ENCODE assay signal across 10 cellular contexts in the genomic region with DNA sequence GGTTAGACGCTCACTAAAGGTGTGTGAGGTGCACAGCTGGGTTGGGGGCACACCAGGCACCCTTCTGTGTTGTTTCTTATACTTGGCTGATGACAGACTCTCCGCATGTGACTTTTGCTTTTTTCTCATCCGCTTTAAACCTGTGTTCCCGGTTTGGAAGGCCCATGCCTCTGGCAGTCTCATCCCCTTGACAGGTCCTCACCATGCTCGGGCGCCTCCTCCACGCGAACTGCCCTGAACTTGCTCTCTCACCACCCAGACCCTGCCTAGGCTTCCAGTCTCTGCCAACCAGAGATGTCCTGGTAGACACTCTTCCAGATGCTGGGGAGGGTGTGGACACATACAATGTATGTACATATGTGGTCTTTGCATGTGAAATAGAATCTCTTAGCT.
A peak's percentile ranks its signal among the peaks of the same experiment; 100 is the strongest.
DNase-seq lines count a peak whose midpoint lies in the region; ATAC-seq, FAIRE-seq and TF ChIP-seq lines count a peak whose summit lies in the region.
"Had no signal": no experiment of that assay in that cellular context is flagged by ENCODE, and none has a peak within 500 bp of the region (broad histone marks: within the 10 kb centered on the region; RNA-seq: fewer than 3 reads in every experiment).

No MANE protein-coding gene starts in this region.

- no peaks in the 10 kb centered on the region for H4K20me1 ChIP-seq in Loucy (ENCODE audit: insufficient read depth, low read length, poor library complexity, severe bottlenecking)

- peak overlapping the region in 1 of 2 donors; percentile 14 for H3K4me3 ChIP-seq in CD4-positive, alpha-beta memory T cell (ENCODE audit: low read length in 2 of 2)
- H3K4me3 ChIP-seq in Loucy (ENCODE audit: low read length, poor library complexity, severe bottlenecking), result no peak overlapping the region
- H3K4me3 ChIP-seq: lung had no signal

- H3K27me3 Mint-ChIP-seq in CD4-positive, alpha-beta memory T cell, result no peaks in the 10 kb centered on the region
- no peaks in the 10 kb centered on the region for H3K27me3 Mint-ChIP-seq in activated naive CD8-positive, alpha-beta T cell treated with anti-CD3 and anti-CD28 coated beads, Interleukin-2, amount 50 U/mL, for 24 hours
- H3K27me3 Mint-ChIP-seq in natural killer cell treated with Interleukin-12 subunit alpha and Interleukin-12 subunit beta and Interleukin-15 and Interleukin-18, amount 100 ng/mL, for 72 hours, result no peaks in the 10 kb centered on the region

- peak overlapping the region; percentile 80 for H3K9ac ChIP-seq in Loucy (ENCODE audit: low read depth, low read length, poor library complexity, severe bottlenecking)

- H3K27ac Mint-ChIP-seq in CD4-positive, alpha-beta memory T cell, result peak overlapping the region; percentile 91 to 98 (median 94)
- H3K27ac Mint-ChIP-seq in activated naive CD8-positive, alpha-beta T cell treated with anti-CD3 and anti-CD28 coated beads, Interleukin-2, amount 50 U/mL, for 24 hours, result peak overlapping the region; percentile 66
- H3K27ac Mint-ChIP-seq in natural killer cell treated with Interleukin-12 subunit alpha and Interleukin-12 subunit beta and Interleukin-15 and Interleukin-18, amount 100 ng/mL, for 72 hours, result peak overlapping the region; percentile 84 to 94

- H3K4me2 ChIP-seq in Loucy (ENCODE audit: low read depth, low read length, poor library complexity, severe bottlenecking), result no peak overlapping the region

- no peak for TF ChIP-seq CTCF in Loucy (conservative IDR thresholded peaks at IDR 0.05; ENCODE audit: low read length)

- H3K27me3 ChIP-seq in CD4-positive, alpha-beta memory T cell (ENCODE audit: insufficient read depth, low read length), result no peaks in the 10 kb centered on the region
- H3K27me3 ChIP-seq in Loucy (ENCODE audit: insufficient read depth, low read length, poor library complexity, severe bottlenecking), result no peaks in the 10 kb centered on the region

- H3K27ac ChIP-seq in CD4-positive, alpha-beta memory T cell (ENCODE audit: low read depth, low read length), result peak overlapping the region; percentile 68

- DNase-seq in CD4-positive, alpha-beta memory T cell, result no peak
- DNase-seq in activated naive CD8-positive, alpha-beta T cell treated with anti-CD3 and anti-CD28 coated beads, Interleukin-2, amount 50 U/mL, for 24 hours, result no peak
- no peak for DNase-seq in natural killer cell treated with Interleukin-12 subunit alpha and Interleukin-12 subunit beta and Interleukin-15 and Interleukin-18, amount 100 ng/mL, for 72 hours (ENCODE audit: low spot score)
- DNase-seq in GM12892 (ENCODE audit: insufficient read length), result no peak
- DNase-seq: DMS53, NCI-H1436 treated with DMSO at 0.1 percent for 48 hours had no signal

- no peak overlapping the region for H2AFZ ChIP-seq in Loucy (ENCODE audit: low read length)

- H3K36me3 ChIP-seq in CD4-positive, alpha-beta memory T cell (ENCODE audit: insufficient read depth, low read length), result no peaks in the 10 kb centered on the region
- H3K36me3 ChIP-seq in Loucy (ENCODE audit: insufficient read depth, low read length), result no peaks in the 10 kb centered on the region

- H3K9me2 ChIP-seq in Loucy (replicated peaks; ENCODE audit: low read depth, low read length), result no peaks in the 10 kb centered on the region

- CTCF ChIA-PET in CD4-positive, alpha-beta memory T cell (lab: Charles Lee; ENCODE audit: partially characterized antibody), result interaction anchor here (11.7 kb wide), 1 partner anchor 17 kb away, joined by 545 read pairs; no protein-coding TSS in a partner anchor

- peak overlapping the region; percentile 1 to 83 (median 74) for H3K4me3 Mint-ChIP-seq in CD4-positive, alpha-beta memory T cell
- no peak overlapping the region for H3K4me3 Mint-ChIP-seq in activated naive CD8-positive, alpha-beta T cell treated with anti-CD3 and anti-CD28 coated beads, Interleukin-2, amount 50 U/mL, for 24 hours
- H3K4me3 Mint-ChIP-seq in natural killer cell treated with Interleukin-12 subunit alpha and Interleukin-12 subunit beta and Interleukin-15 and Interleukin-18, amount 100 ng/mL, for 72 hours, result peak overlapping the region; percentile 26

- FAIRE-seq in GM12892 (lab: Jason Lieb, UNC), result no peak

- H3F3A ChIP-seq in Loucy (ENCODE audit: low read depth), result peaks cover 7% of the 10 kb centered on the region

- intact Hi-C loops in CD4-positive, alpha-beta memory T cell (cut with micrococcal nuclease), result no loop called here

- TF ChIP-seq POLR2A in GM12892 (IDR thresholded peaks at IDR 0.05; ENCODE audit: low read depth, low read length), result no peak

- peaks cover 68 to 95% (median 83%) of the 10 kb centered on the region in 4 donors for H3K4me1 Mint-ChIP-seq in CD4-positive, alpha-beta memory T cell
- peaks cover 80% of the 10 kb centered on the region for H3K4me1 Mint-ChIP-seq in activated naive CD8-positive, alpha-beta T cell treated with anti-CD3 and anti-CD28 coated beads, Interleukin-2, amount 50 U/mL, for 24 hours
- peaks cover 57 to 71% of the 10 kb centered on the region in 2 donors for H3K4me1 Mint-ChIP-seq in natural killer cell treated with Interleukin-12 subunit alpha and Interleukin-12 subunit beta and Interleukin-15 and Interleukin-18, amount 100 ng/mL, for 72 hours (ENCODE audit: low read depth in 2 of 2)

- peaks cover 97% of the 10 kb centered on the region for H3K4me1 ChIP-seq in CD4-positive, alpha-beta memory T cell (ENCODE audit: insufficient read depth, low read length)
- H3K4me1 ChIP-seq in Loucy (ENCODE audit: insufficient read depth, low read length, poor library complexity, severe bottlenecking), result peaks cover 70% of the 10 kb centered on the region

- H3K79me2 ChIP-seq in Loucy (ENCODE audit: insufficient read depth, low read length), result peaks cover 88% of the 10 kb centered on the region

- no peaks in the 10 kb centered on the region for H3K9me3 ChIP-seq in CD4-positive, alpha-beta memory T cell (ENCODE audit: control insufficient read depth in 1 of 2, low read length in 2 of 2)
- no peaks in the 10 kb centered on the region for H3K9me3 ChIP-seq in Loucy (ENCODE audit: insufficient read depth, low read depth, low read length)

- peaks cover 0 to 3% of the 10 kb centered on the region in 2 donors for H3K36me3 Mint-ChIP-seq in CD4-positive, alpha-beta memory T cell
- peaks cover 1% of the 10 kb centered on the region for H3K36me3 Mint-ChIP-seq in activated naive CD8-positive, alpha-beta T cell treated with anti-CD3 and anti-CD28 coated beads, Interleukin-2, amount 50 U/mL, for 24 hours (ENCODE audit: low read depth)
- no peaks in the 10 kb centered on the region for H3K36me3 Mint-ChIP-seq in natural killer cell treated with Interleukin-12 subunit alpha and Interleukin-12 subunit beta and Interleukin-15 and Interleukin-18, amount 100 ng/mL, for 72 hours

- POLR2A ChIA-PET in CD4-positive, alpha-beta memory T cell (lab: Charles Lee; ENCODE audit: partially characterized antibody), result interaction anchor here (1.0 to 18.0 kb wide), 3 partner anchors 18 to 165 kb away, joined by 3 to 704 read pairs (median 3); a partner anchor contains a TSS

- ATAC-seq in activated naive CD8-positive, alpha-beta T cell treated with anti-CD3 and anti-CD28 coated beads, Interleukin-2, amount 50 U/mL, for 24 hours, result no peak
- no peak for ATAC-seq in natural killer cell treated with Interleukin-12 subunit alpha and Interleukin-12 subunit beta and Interleukin-15 and Interleukin-18, amount 100 ng/mL, for 72 hours
- ATAC-seq in HG03280 (IDR thresholded peaks at IDR 0.05; ENCODE audit: unreplicated experiment), result no peak
- ATAC-seq in HG02938 (IDR thresholded peaks at IDR 0.05; ENCODE audit: unreplicated experiment), result no peak

- H3K9me3 Mint-ChIP-seq in CD4-positive, alpha-beta memory T cell, result no peaks in the 10 kb centered on the region
- H3K9me3 Mint-ChIP-seq in activated naive CD8-positive, alpha-beta T cell treated with anti-CD3 and anti-CD28 coated beads, Interleukin-2, amount 50 U/mL, for 24 hours, result no peaks in the 10 kb centered on the region
- H3K9me3 Mint-ChIP-seq in natural killer cell treated with Interleukin-12 subunit alpha and Interleukin-12 subunit beta and Interleukin-15 and Interleukin-18, amount 100 ng/mL, for 72 hours, result no peaks in the 10 kb centered on the region
